In genomic region chr3:105827959-105828358, GRCh38 we compare ENCODE assay signal across 9 cellular contexts. TPM values are rescaled to one million over a fixed set of nuclear protein-coding genes. Genes with fewer than 3 reads are reported as not detected.
DNase-seq lines count a peak whose midpoint lies in the region; ATAC-seq and TF ChIP-seq lines count a peak whose summit lies in the region.
"Had no signal": no experiment of that assay in that cellular context is flagged by ENCODE, and none has a peak within 500 bp of the region (broad histone marks: within the 10 kb centered on the region; RNA-seq: fewer than 3 reads in every experiment).

No MANE protein-coding gene starts in this region.

- peak; percentile 7 for DNase-seq in H7
- peak; percentile 5 for DNase-seq in SK-N-SH
- peak; percentile 69 for DNase-seq in fibroblast of villous mesenchyme (ENCODE audit: low read depth)
- peak; percentile 92 for DNase-seq in skeletal muscle cell (ENCODE audit: low read depth)
- DNase-seq in DMS153 treated with DMSO at 0.1 percent for 48 hours (lab: John Stamatoyannopoulos, UW; ENCODE audit: unreplicated experiment) = no peak
- DNase-seq in stimulated activated naive CD4-positive, alpha-beta T cell (lab: John Stamatoyannopoulos, UW) = no peak

- peak overlapping the region in 1 of 2 experiments; percentile 50; a peak in 2 of 4 replicates for H3K27ac ChIP-seq in SK-N-SH (ENCODE audit: low read depth in 2 of 2, low read length in 1 of 2)
- H3K27ac ChIP-seq: SK-N-MC had no signal

- H2AFZ ChIP-seq in SK-N-SH (ENCODE audit: low read depth) = no peak overlapping the region

- ATAC-seq in HG02610 (IDR thresholded peaks at IDR 0.05; ENCODE audit: unreplicated experiment) (no peak), HG03045 (IDR thresholded peaks at IDR 0.05; ENCODE audit: unreplicated experiment) (no peak)

- peaks cover 16% of the 10 kb centered on the region for H3F3A ChIP-seq in SK-N-SH (replicated peaks; ENCODE audit: insufficient read depth)

- peak in 1 of 2 experiments; percentile 9; a peak in 1 of 4 replicates for TF ChIP-seq EP300 in SK-N-SH (IDR thresholded peaks at IDR 0.05; ENCODE audit: borderline replicate concordance in 1 of 2, low read depth in 1 of 2, low read length in 1 of 2)

- POLR2A ChIA-PET in SK-N-SH (lab: Yijun Ruan, JAX) = no interaction called here

- H3K4me3 ChIP-seq in H7 (ENCODE audit: insufficient read depth, low read depth, low read length) = no peak overlapping the region
- H3K4me3 ChIP-seq in SK-N-SH (ENCODE audit: low read depth in 2 of 2, low read length in 1 of 2) = no peak overlapping the region
- no peak overlapping the region for H3K4me3 ChIP-seq in fibroblast of villous mesenchyme (ENCODE audit: low read depth, low read length)
- no peak overlapping the region for H3K4me3 ChIP-seq in skeletal muscle cell (ENCODE audit: low read depth, low read length)
- H3K4me3 ChIP-seq: SK-N-MC had no signal

- H3K9me3 ChIP-seq in SK-N-SH = no peaks in the 10 kb centered on the region

- TF ChIP-seq CTCF in SK-N-SH (IDR thresholded peaks at IDR 0.05) = peak; percentile 61
- TF ChIP-seq CTCF in fibroblast of villous mesenchyme (IDR thresholded peaks at IDR 0.05; ENCODE audit: insufficient read depth, low read depth, low read length) = peak; percentile 56

- H3K36me3 ChIP-seq in H7 (replicated peaks; ENCODE audit: control insufficient read depth, insufficient read depth, low read length) (no peaks in the 10 kb centered on the region), SK-N-SH (replicated peaks in 1 of 2; ENCODE audit: control insufficient read depth in 1 of 2, insufficient read depth in 2 of 2, low read length in 1 of 2) (peaks cover 2 to 21% of the 10 kb centered on the region in 2 experiments)

- H3K27me3 ChIP-seq in H7 (ENCODE audit: control insufficient read depth, insufficient read depth, low read length) (no peaks in the 10 kb centered on the region), SK-N-SH (ENCODE audit: insufficient read depth) (no peaks in the 10 kb centered on the region)

- peaks cover 0 to 28% of the 10 kb centered on the region in 2 experiments; a peak in 2 of 4 replicates for H3K4me1 ChIP-seq in SK-N-SH (ENCODE audit: control insufficient read depth in 1 of 2, insufficient read depth in 2 of 2, low read depth in 1 of 2, low read length in 1 of 2)

- H3K79me2 ChIP-seq in SK-N-SH (ENCODE audit: insufficient read depth) = peaks cover 43% of the 10 kb centered on the region

- H3K9ac ChIP-seq in SK-N-SH = no peak overlapping the region

- H3K9me2 ChIP-seq in SK-N-SH = no peaks in the 10 kb centered on the region

- no peaks in the 10 kb centered on the region for H4K20me1 ChIP-seq in SK-N-SH (ENCODE audit: insufficient read depth)

- 55% methylated on average over 2 of the region's 2 CpGs for WGBS in SK-N-SH (ENCODE audit: low lambda C conversion rate)

- CTCF ChIA-PET in SK-N-SH (lab: Yijun Ruan, JAX) = no interaction called here

- H3K4me2 ChIP-seq in SK-N-SH = no peak overlapping the region

- TF ChIP-seq RAD21 in SK-N-SH (IDR thresholded peaks at IDR 0.05; ENCODE audit: low read length) = no peak

TF ChIP-seq in SK-N-SH, 30 proteins besides CTCF, POLR2A, EP300 and RAD21 (continues in another document):
- TF ChIP-seq ZBTB33 (IDR thresholded peaks at IDR 0.05; ENCODE audit: borderline replicate concordance, low read depth) (no peak), NFIC (IDR thresholded peaks at IDR 0.05; ENCODE audit: borderline replicate concordance) (no peak), TCF12 (IDR thresholded peaks at IDR 0.05) (peak; percentile 54; the same call in 1 of the 2 replicates), MXI1 (IDR thresholded peaks at IDR 0.05; ENCODE audit: low read depth, low read length) (no peak), EZH2phosphoT487 (IDR thresholded peaks at IDR 0.05; ENCODE audit: borderline replicate concordance, low read depth) (no peak), IRF3 (IDR thresholded peaks at IDR 0.05; ENCODE audit: low read depth, low read length) (no peak), USF2 (IDR thresholded peaks at IDR 0.05; ENCODE audit: borderline replicate concordance, low read depth, low read length) (no peak), FOXJ3 (CRISPR knock-in tag; IDR thresholded peaks at IDR 0.05) (no peak), RFX5 (IDR thresholded peaks at IDR 0.05; ENCODE audit: low read length) (no peak), SIN3A (IDR thresholded peaks at IDR 0.05; ENCODE audit: borderline replicate concordance, low read depth, low read length) (0 out of 2 replicates have a peak, but pooled peaks have one; percentile 28), RCOR1 (IDR thresholded peaks at IDR 0.05; ENCODE audit: low read length) (no peak), MAX (IDR thresholded peaks at IDR 0.05; ENCODE audit: low read depth) (peak; percentile 89), FOXM1 (IDR thresholded peaks at IDR 0.05; ENCODE audit: low read depth) (no peak), FOSL2 (IDR thresholded peaks at IDR 0.05; ENCODE audit: borderline replicate concordance, low read depth) (peak; percentile 96), JUND (IDR thresholded peaks at IDR 0.05) (peak; percentile 91), CHD2 (IDR thresholded peaks at IDR 0.05; ENCODE audit: low read length, partially characterized antibody) (no peak), NRF1 (IDR thresholded peaks at IDR 0.05; ENCODE audit: low read depth, low read length) (no peak), SMC3 (IDR thresholded peaks at IDR 0.05; ENCODE audit: low read depth, low read length) (no peak), GATA2 (CRISPR knock-in tag; IDR thresholded peaks at IDR 0.05) (no peak), GABPA (IDR thresholded peaks at IDR 0.05; ENCODE audit: low read depth) (no peak), YY1 (IDR thresholded peaks at IDR 0.05; ENCODE audit: low read depth) (no peak), USF1 (IDR thresholded peaks at IDR 0.05; ENCODE audit: borderline replicate concordance, low read depth) (no peak; the same call in 1 of the 2 replicates), TAF1 (IDR thresholded peaks at IDR 0.05; ENCODE audit: borderline replicate concordance, low read depth, low read length) (no peak)

RNA-seq across cellular contexts. Expression of gene CBLB, which starts 40.9 kb away (rescaled TPM):
- total RNA-seq in H7 (2014; rRNA removed; shearing (Covaris generic)) = 6.5 and 7.9 TPM in 2 replicates
- polyA plus RNA-seq in SK-N-SH (2012; rRNA removed) = 4.4 and 5.1 TPM in 2 replicates
- 3.5 TPM in 2 replicates for polyA plus RNA-seq in SK-N-SH (2012; cell fraction: cytosol; rRNA removed)
- 13.9 and 16.6 TPM in 2 replicates for polyA plus RNA-seq in SK-N-SH (2012; cell fraction: nucleus; rRNA removed)
- 39.0 and 40.6 TPM in 2 replicates for total RNA-seq in fibroblast of villous mesenchyme

Comparison
In these comparisons a context has a peak if more than half of its experiments do, and no peak if none do; other contexts are left out.
1. DNase-seq: peak in H7 (single experiment), SK-N-SH (single experiment), fibroblast of villous mesenchyme (single experiment) and skeletal muscle cell (single experiment); none in DMS153 treated with DMSO at 0.1 percent for 48 hours (single experiment) and stimulated activated naive CD4-positive, alpha-beta T cell (0 of 6).